In the genomic region with DNA sequence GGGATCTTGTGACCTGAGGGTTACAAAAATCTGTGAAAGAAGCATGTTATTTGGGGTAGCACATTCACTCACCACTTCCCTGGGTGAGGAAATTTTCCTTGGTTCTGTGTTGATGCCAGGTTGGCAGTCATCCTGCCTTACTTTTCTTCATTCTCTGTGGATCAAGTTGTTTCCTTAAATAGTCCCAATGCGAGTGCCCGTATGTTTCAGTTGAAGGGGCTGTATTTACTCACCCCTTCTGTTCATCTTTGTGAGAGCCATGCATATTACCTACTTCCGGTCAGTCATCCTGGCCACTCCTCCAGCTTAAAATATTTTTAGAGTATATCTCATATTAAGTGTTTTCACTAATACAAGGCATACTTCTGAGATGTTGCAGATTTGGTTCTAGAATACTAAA, we compare ENCODE assay signal across 2 cellular contexts.
TF ChIP-seq lines count a peak whose summit lies in the region.

No MANE protein-coding gene starts in this region.

TF ChIP-seq in IMR-90, 13 proteins besides CTCF, POLR2A, EP300 and RAD21:
- TF ChIP-seq CHD1 (IDR thresholded peaks at IDR 0.05; ENCODE audit: low read depth, low read length) (no peak), CEBPB (IDR thresholded peaks at IDR 0.05; ENCODE audit: low read depth, low read length) (no peak), FOS (IDR thresholded peaks at IDR 0.05; ENCODE audit: low read depth, low read length) (no peak), NFE2L2 (IDR thresholded peaks at IDR 0.05; ENCODE audit: low read depth, low read length) (no peak), BHLHE40 (IDR thresholded peaks at IDR 0.05; ENCODE audit: low read depth, low read length) (no peak), RCOR1 (IDR thresholded peaks at IDR 0.05; ENCODE audit: insufficient replicate concordance, low read length) (no peak), MXI1 (IDR thresholded peaks at IDR 0.05; ENCODE audit: borderline replicate concordance, low read depth, low read length) (no peak), MAZ (IDR thresholded peaks at IDR 0.05; ENCODE audit: borderline replicate concordance, low read depth, low read length) (no peak), SMC3 (IDR thresholded peaks at IDR 0.05; ENCODE audit: low read depth, low read length) (no peak), MAFK (IDR thresholded peaks at IDR 0.05; ENCODE audit: low read depth, low read length) (no peak), RFX5 (IDR thresholded peaks at IDR 0.05; ENCODE audit: low read depth, low read length) (no peak)
- TF ChIP-seq, protein P1, sequence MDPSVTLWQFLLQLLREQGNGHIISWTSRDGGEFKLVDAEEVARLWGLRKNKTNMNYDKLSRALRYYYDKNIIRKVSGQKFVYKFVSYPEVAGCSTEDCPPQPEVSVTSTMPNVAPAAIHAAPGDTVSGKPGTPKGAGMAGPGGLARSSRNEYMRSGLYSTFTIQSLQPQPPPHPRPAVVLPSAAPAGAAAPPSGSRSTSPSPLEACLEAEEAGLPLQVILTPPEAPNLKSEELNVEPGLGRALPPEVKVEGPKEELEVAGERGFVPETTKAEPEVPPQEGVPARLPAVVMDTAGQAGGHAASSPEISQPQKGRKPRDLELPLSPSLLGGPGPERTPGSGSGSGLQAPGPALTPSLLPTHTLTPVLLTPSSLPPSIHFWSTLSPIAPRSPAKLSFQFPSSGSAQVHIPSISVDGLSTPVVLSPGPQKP (IDR thresholded peaks at IDR 0.05; ENCODE audit: borderline replicate concordance, low read depth, low read length) = no peak
- TF ChIP-seq, protein P2, sequence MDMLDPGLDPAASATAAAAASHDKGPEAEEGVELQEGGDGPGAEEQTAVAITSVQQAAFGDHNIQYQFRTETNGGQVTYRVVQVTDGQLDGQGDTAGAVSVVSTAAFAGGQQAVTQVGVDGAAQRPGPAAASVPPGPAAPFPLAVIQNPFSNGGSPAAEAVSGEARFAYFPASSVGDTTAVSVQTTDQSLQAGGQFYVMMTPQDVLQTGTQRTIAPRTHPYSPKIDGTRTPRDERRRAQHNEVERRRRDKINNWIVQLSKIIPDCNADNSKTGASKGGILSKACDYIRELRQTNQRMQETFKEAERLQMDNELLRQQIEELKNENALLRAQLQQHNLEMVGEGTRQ (IDR thresholded peaks at IDR 0.05; ENCODE audit: low read depth, low read length) = no peak

TF ChIP-seq in H1, 55 proteins besides CTCF, POLR2A, EP300 and RAD21:
- TF ChIP-seq POU5F1 (IDR thresholded peaks at IDR 0.05; ENCODE audit: low read depth, low read length) = no peak
- no peak for TF ChIP-seq KDM5A (IDR thresholded peaks at IDR 0.05; ENCODE audit: low read length)
- TF ChIP-seq KDM4A (IDR thresholded peaks at IDR 0.05; ENCODE audit: low read depth, low read length, severe bottlenecking) = no peak
- no peak for TF ChIP-seq KDM1A (IDR thresholded peaks at IDR 0.05; ENCODE audit: borderline replicate concordance, low read length)
- no peak for TF ChIP-seq RNF2 (IDR thresholded peaks at IDR 0.05; ENCODE audit: borderline replicate concordance, low read depth, low read length, missing control alignments, poor library complexity, severe bottlenecking)
- TF ChIP-seq PHF8 (conservative IDR thresholded peaks at IDR 0.05; ENCODE audit: low read depth, low read length) = no peak
- TF ChIP-seq TCF12 (IDR thresholded peaks at IDR 0.05; ENCODE audit: low read depth, low read length) = no peak
- no peak for TF ChIP-seq FOSL1 (IDR thresholded peaks at IDR 0.05; ENCODE audit: insufficient read depth, low read depth, low read length)
- no peak for TF ChIP-seq CHD1 (IDR thresholded peaks at IDR 0.05; ENCODE audit: low read depth, low read length)
- TF ChIP-seq TBP (IDR thresholded peaks at IDR 0.05; ENCODE audit: low read depth, low read length) = no peak
- no peak for TF ChIP-seq RBBP5 (IDR thresholded peaks at IDR 0.05; ENCODE audit: borderline replicate concordance, low read depth, low read length)
- TF ChIP-seq SP4 (IDR thresholded peaks at IDR 0.05; ENCODE audit: low read length) = no peak
- no peak for TF ChIP-seq CBX5 (IDR thresholded peaks at IDR 0.05; ENCODE audit: low read depth, low read length)
- TF ChIP-seq POLR2AphosphoS5 (IDR thresholded peaks at IDR 0.05; ENCODE audit: low read depth, low read length) = no peak
